ENCODE assay signal across 24 cellular contexts in genomic region chr18:58712930-58713329, GRCh38.
"Had no signal": no experiment of that assay in that cellular context is flagged by ENCODE, and none has a peak within 500 bp of the region (broad histone marks: within the 10 kb centered on the region; RNA-seq: fewer than 3 reads in every experiment).

No MANE protein-coding gene starts in this region.

- DNase-seq: activated CD4-positive, alpha-beta T cell treated with anti-CD3 and anti-CD28 coated beads, Interleukin-2, amount 50 U/mL, for 48 hours; activated naive CD4-positive, alpha-beta T cell; activated T-cell treated with anti-CD3 and anti-CD28 coated beads for 4 hours; brain microvascular endothelial cell; caudate nucleus; dermis blood vessel endothelial cell; effector memory CD4-positive, alpha-beta T cell; foreskin keratinocyte; glutamatergic neuron; immature natural killer cell; lower lobe of right lung; ovary; stimulated activated CD4-positive, alpha-beta T cell treated with anti-CD3 and anti-CD28 coated beads, Interleukin-4, amount 100 ng/mL, for 24 hours; stimulated activated naive CD8-positive, alpha-beta T cell treated with anti-CD3 and anti-CD28 coated beads, Interleukin-15, Interleukin-2, amounts not matched to agents 100 U/mL and 50 U/mL, for 24 hours; T-helper 1 cell; T-helper 9 cell; upper lobe of right lung had no signal

- H3K27ac ChIP-seq: ascending aorta, brain microvascular endothelial cell, foreskin keratinocyte, hepatocyte, lower lobe of right lung, neutrophil, ovary, prostate gland, upper lobe of right lung had no signal

- H3K4me3 ChIP-seq: ascending aorta, hepatocyte, lower lobe of right lung, ovary, prostate gland, upper lobe of right lung had no signal

- H3K4me1 ChIP-seq: ascending aorta, foreskin keratinocyte, prostate gland had no signal

- H3K4me1 Mint-ChIP-seq: nephron had no signal

- H3K27me3 ChIP-seq: ascending aorta, brain microvascular endothelial cell, foreskin keratinocyte, hepatocyte, neutrophil, ovary, upper lobe of right lung had no signal

- H3K9me3 Mint-ChIP-seq: activated T-helper 2 cell treated with anti-CD3 and anti-CD28 coated beads, Interferon-gamma antibody, Interleukin-2, Interleukin-4, amounts not matched to agents 10 μg/mL and 5 μg/mL and 100 μg/mL, durations not matched to agents 14 hours and 24 hours and 36 hours; immature natural killer cell; nephron had no signal

- H3K9me3 ChIP-seq: ascending aorta, lower lobe of right lung, neutrophil, ovary, prostate gland, upper lobe of right lung had no signal

- H3K36me3 ChIP-seq: brain microvascular endothelial cell, ovary had no signal

- H3K27ac Mint-ChIP-seq: activated T-helper 2 cell treated with anti-CD3 and anti-CD28 coated beads, Interferon-gamma antibody, Interleukin-2, Interleukin-4, amounts not matched to agents 10 μg/mL and 5 μg/mL and 100 μg/mL, durations not matched to agents 14 hours and 24 hours and 36 hours; nephron had no signal

- ATAC-seq: foreskin keratinocyte; left lobe of liver; lower lobe of right lung; stimulated activated naive CD8-positive, alpha-beta T cell treated with anti-CD3 and anti-CD28 coated beads, Interleukin-15, Interleukin-2, amounts not matched to agents 100 U/mL and 50 U/mL, for 24 hours; upper lobe of right lung had no signal

- H3K4me3 Mint-ChIP-seq: immature natural killer cell, nephron had no signal
